ENCODE assay signal across 33 cellular contexts in genomic region chr14:29419736-29420135, GRCh38.
"Had no signal": no experiment of that assay in that cellular context is flagged by ENCODE, and none has a peak within 500 bp of the region (broad histone marks: within the 10 kb centered on the region; RNA-seq: fewer than 3 reads in every experiment).

No MANE protein-coding gene starts in this region.

- DNase-seq: activated B cell treated with CpG ODN at 0.5 μM for 24 hours; activated CD4-positive, alpha-beta memory T cell treated with anti-CD3 and anti-CD28 coated beads for 36 hours; activated CD4-positive, alpha-beta T cell treated with anti-CD3 and anti-CD28 coated beads for 4 hours; activated CD4-positive, alpha-beta T cell treated with anti-CD3 and anti-CD28 coated beads, Interleukin-2, amount 10 ng/mL, durations not matched to agents 24 days and 14 days; activated CD4-positive, alpha-beta T cell treated with anti-CD3 and anti-CD28 coated beads, Interleukin-2, amount 50 U/mL, for 1 hour; activated CD4-positive, alpha-beta T cell treated with anti-CD3 and anti-CD28 coated beads, Interleukin-2, amount 50 U/mL, for 4 hours; activated CD4-positive, CD25-positive, alpha-beta regulatory T cell treated with anti-CD3 and anti-CD28 coated beads, Interleukin-2, amount 50 U/mL, for 72 hours; activated CD8-positive, alpha-beta memory T cell treated with anti-CD3 and anti-CD28 coated beads, Interleukin-2, amount 50 U/mL, for 4 hours; activated CD8-positive, alpha-beta T cell treated with anti-CD3 and anti-CD28 coated beads for 36 hours; activated effector memory CD4-positive, alpha-beta T cell treated with anti-CD3 and anti-CD28 coated beads, Interleukin-2, amount 50 U/mL, for 16 hours; activated gamma-delta T cell treated with Interleukin-2 at 50 U/mL for 16 hours; activated naive CD4-positive, alpha-beta T cell; activated naive CD4-positive, alpha-beta T cell treated with anti-CD3 and anti-CD28 coated beads for 36 hours; activated naive CD4-positive, alpha-beta T cell treated with anti-CD3 and anti-CD28 coated beads, Interleukin-2, amount 50 U/mL, for 16 hours; activated naive CD8-positive, alpha-beta T cell treated with anti-CD3 and anti-CD28 coated beads for 36 hours; activated T-cell treated with anti-CD3 and anti-CD28 coated beads for 4 hours; activated T-cell treated with anti-CD3 and anti-CD28 coated beads, Interleukin-2, amount 50 U/mL, for 1 hour; activated T-cell treated with anti-CD3 and anti-CD28 coated beads, Interleukin-2, amount 50 U/mL, for 4 hours; activated T-cell treated with anti-CD3 and anti-CD28 coated beads, Interleukin-2, amount 50 U/mL, for 72 hours; amygdala; anterior cingulate cortex; caudate nucleus; cerebellar nuclear complex; T-helper 1 cell; T-helper 2 cell; T-helper 9 cell had no signal

- H3K36me3 ChIP-seq: ascending aorta, cardiac muscle cell had no signal

- FAIRE-seq: bronchial epithelial cell, TTC549 had no signal

- H3K27ac ChIP-seq: ascending aorta, cardiac muscle cell, VCaP had no signal

- H3K4me3 ChIP-seq: ascending aorta, cardiac muscle cell had no signal

- H3K9me3 ChIP-seq: ascending aorta had no signal

- ATAC-seq: activated CD8-positive, alpha-beta T cell treated with anti-CD3 and anti-CD28 coated beads for 36 hours; activated naive CD4-positive, alpha-beta T cell treated with anti-CD3 and anti-CD28 coated beads, Interleukin-2, amount 50 U/mL, for 72 hours; activated T-cell treated with anti-CD3 and anti-CD28 coated beads, Interleukin-2, amount 50 U/mL, for 4 hours; activated T-cell treated with anti-CD3 and anti-CD28 coated beads, Interleukin-2, amount 50 U/mL, for 72 hours; activated T-helper 17 cell treated with anti-CD3 and anti-CD28 coated beads, Interleukin-2, amount 50 U/mL, for 72 hours had no signal

- H3K4me1 ChIP-seq: ascending aorta had no signal

- H3K27me3 ChIP-seq: ascending aorta, cardiac muscle cell had no signal
